16 cellular contexts compared by ENCODE assay signal in the genomic region with DNA sequence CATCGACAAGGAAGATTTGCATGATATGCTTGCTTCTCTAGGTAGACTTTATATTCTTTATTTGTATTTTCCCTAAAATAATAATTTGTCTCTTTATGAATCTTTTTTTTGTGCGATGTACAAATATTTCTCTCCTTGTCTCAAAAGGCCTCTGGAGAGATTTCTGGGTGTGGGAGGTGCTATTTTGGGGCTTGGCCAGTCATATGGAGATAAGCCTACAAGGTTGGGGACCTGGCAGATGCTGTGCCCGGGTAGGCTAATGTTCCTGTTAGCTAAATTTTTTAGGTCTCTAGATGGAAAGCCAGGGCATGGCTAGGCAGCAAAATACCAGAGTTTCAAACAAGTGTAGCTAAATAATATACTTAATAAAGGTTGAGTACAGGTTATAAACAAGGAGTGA. TPM values are rescaled to one million over a fixed set of nuclear protein-coding genes. Genes with fewer than 3 reads are reported as not detected.
DNase-seq lines count a peak whose midpoint lies in the region; ATAC-seq and TF ChIP-seq lines count a peak whose summit lies in the region.
"Had no signal": no experiment of that assay in that cellular context is flagged by ENCODE, and none has a peak within 500 bp of the region (broad histone marks: within the 10 kb centered on the region; RNA-seq: fewer than 3 reads in every experiment).

No MANE protein-coding gene starts in this region.

- no peaks in the 10 kb centered on the region for H3K27me3 ChIP-seq in CD4-positive, alpha-beta T cell (ENCODE audit: control insufficient read depth, insufficient read depth, low read length)

- H3K9me3 Mint-ChIP-seq in activated CD4-positive, alpha-beta memory T cell treated with anti-CD3 and anti-CD28 coated beads for 36 hours = no peaks in the 10 kb centered on the region
- no peaks in the 10 kb centered on the region for H3K9me3 Mint-ChIP-seq in activated CD4-positive, alpha-beta memory T cell treated with anti-CD3 and anti-CD28 coated beads, Interleukin-2, amount 10 ng/mL, durations not matched to agents 7 days and 5 days
- H3K9me3 Mint-ChIP-seq in CD4-positive, alpha-beta T cell = no peaks in the 10 kb centered on the region
- H3K9me3 Mint-ChIP-seq in activated T-helper 17 cell treated with anti-CD3 and anti-CD28 coated beads, Interleukin-2, amount 50 U/mL, for 72 hours = no peaks in the 10 kb centered on the region
- no peaks in the 10 kb centered on the region for H3K9me3 Mint-ChIP-seq in naive B cell
- H3K9me3 Mint-ChIP-seq: CD14-positive monocyte had no signal

- CTCF ChIA-PET in activated CD4-positive, alpha-beta memory T cell treated with anti-CD3 and anti-CD28 coated beads for 36 hours (lab: Charles Lee) = interaction anchor here (14.6 kb wide), 1 partner anchor 392 kb away, joined by 275 read pairs; no protein-coding TSS in a partner anchor
- CTCF ChIA-PET in activated CD4-positive, alpha-beta memory T cell treated with anti-CD3 and anti-CD28 coated beads, Interleukin-2, amount 10 ng/mL, durations not matched to agents 7 days and 5 days (lab: Charles Lee) = interaction anchor here (3.0 kb wide), 1 partner anchor 24 kb away, joined by 12 read pairs; no protein-coding TSS in a partner anchor
- CTCF ChIA-PET in CD4-positive, alpha-beta T cell (lab: Charles Lee) = interaction anchor here (1.4 to 1.8 kb wide), 2 partner anchors 9 to 393 kb away, joined by 3 to 4 read pairs; no protein-coding TSS in a partner anchor

- peak overlapping the region; percentile 64 for H3K27ac Mint-ChIP-seq in activated CD4-positive, alpha-beta memory T cell treated with anti-CD3 and anti-CD28 coated beads for 36 hours
- H3K27ac Mint-ChIP-seq in activated CD4-positive, alpha-beta memory T cell treated with anti-CD3 and anti-CD28 coated beads, Interleukin-2, amount 10 ng/mL, durations not matched to agents 7 days and 5 days = no peak overlapping the region
- H3K27ac Mint-ChIP-seq in CD4-positive, alpha-beta T cell = peak overlapping the region; percentile 86
- H3K27ac Mint-ChIP-seq in activated T-helper 17 cell treated with anti-CD3 and anti-CD28 coated beads, Interleukin-2, amount 50 U/mL, for 72 hours = peak overlapping the region; percentile 87
- H3K27ac Mint-ChIP-seq in naive B cell = peak overlapping the region in 4 of 6 donors; percentile 52 to 95 (median 74)

- intact Hi-C loops in activated CD4-positive, alpha-beta memory T cell treated with anti-CD3 and anti-CD28 coated beads for 36 hours (cut with micrococcal nuclease) = no loop called here
- intact Hi-C loops in CD4-positive, alpha-beta T cell (cut with DNase I, micrococcal nuclease) = no loop called here

- H3K36me3 Mint-ChIP-seq in activated CD4-positive, alpha-beta memory T cell treated with anti-CD3 and anti-CD28 coated beads for 36 hours = peaks cover 23% of the 10 kb centered on the region
- peaks cover 65% of the 10 kb centered on the region for H3K36me3 Mint-ChIP-seq in activated CD4-positive, alpha-beta memory T cell treated with anti-CD3 and anti-CD28 coated beads, Interleukin-2, amount 10 ng/mL, durations not matched to agents 7 days and 5 days (ENCODE audit: low read depth)
- peaks cover 60% of the 10 kb centered on the region for H3K36me3 Mint-ChIP-seq in CD4-positive, alpha-beta T cell (ENCODE audit: low read depth)
- peaks cover 62% of the 10 kb centered on the region for H3K36me3 Mint-ChIP-seq in activated T-helper 17 cell treated with anti-CD3 and anti-CD28 coated beads, Interleukin-2, amount 50 U/mL, for 72 hours (ENCODE audit: low read depth)
- H3K36me3 Mint-ChIP-seq in naive B cell = peaks cover 18 to 21% of the 10 kb centered on the region in 2 donors

- no peak overlapping the region for H3K27ac ChIP-seq in CD4-positive, alpha-beta T cell (ENCODE audit: low read depth, low read length)

- POLR2A ChIA-PET in activated CD4-positive, alpha-beta memory T cell treated with anti-CD3 and anti-CD28 coated beads for 36 hours (lab: Charles Lee) = no interaction called here
- POLR2A ChIA-PET in activated CD4-positive, alpha-beta memory T cell treated with anti-CD3 and anti-CD28 coated beads, Interleukin-2, amount 10 ng/mL, durations not matched to agents 7 days and 5 days (lab: Charles Lee) = no interaction called here
- POLR2A ChIA-PET in CD4-positive, alpha-beta T cell (lab: Charles Lee) = no interaction called here

- H3K4me3 Mint-ChIP-seq in activated CD4-positive, alpha-beta memory T cell treated with anti-CD3 and anti-CD28 coated beads for 36 hours = no peak overlapping the region
- no peak overlapping the region for H3K4me3 Mint-ChIP-seq in activated CD4-positive, alpha-beta memory T cell treated with anti-CD3 and anti-CD28 coated beads, Interleukin-2, amount 10 ng/mL, durations not matched to agents 7 days and 5 days
- H3K4me3 Mint-ChIP-seq in CD4-positive, alpha-beta T cell = no peak overlapping the region
- no peak overlapping the region for H3K4me3 Mint-ChIP-seq in activated T-helper 17 cell treated with anti-CD3 and anti-CD28 coated beads, Interleukin-2, amount 50 U/mL, for 72 hours
- H3K4me3 Mint-ChIP-seq in naive B cell = no peak overlapping the region
- H3K4me3 Mint-ChIP-seq: CD14-positive monocyte had no signal

- no peak for DNase-seq in activated CD4-positive, alpha-beta memory T cell treated with anti-CD3 and anti-CD28 coated beads for 36 hours
- no peak for DNase-seq in activated CD4-positive, alpha-beta memory T cell treated with anti-CD3 and anti-CD28 coated beads, Interleukin-2, amount 10 ng/mL, durations not matched to agents 7 days and 5 days
- DNase-seq in CD4-positive, alpha-beta T cell = no peak
- DNase-seq in naive B cell (no peak), NCI-H2171 (lab: John Stamatoyannopoulos, UW) (no peak), nucleus accumbens (lab: John Stamatoyannopoulos, UW) (no peak), NCI-H748 (lab: John Stamatoyannopoulos, UW; ENCODE audit: unreplicated experiment) (no peak)
- DNase-seq: EL, Karpas-422, MM.1S, NCI-H1105, NCI-H1694 treated with DMSO at 0.1 percent for 48 hours, NCI-H446, NCI-H774 had no signal

- ATAC-seq in CD4-positive, alpha-beta T cell (ENCODE audit: poor library complexity) = no peak
- peak; percentile 56 for ATAC-seq in activated T-helper 17 cell treated with anti-CD3 and anti-CD28 coated beads, Interleukin-2, amount 50 U/mL, for 72 hours (replicated peaks)
- ATAC-seq in naive B cell (ENCODE audit: low read depth in 2 of 2) = no peak

- no peak for TF ChIP-seq CTCF in CD4-positive, alpha-beta T cell (IDR thresholded peaks at IDR 0.05)

- H3K27me3 Mint-ChIP-seq in activated CD4-positive, alpha-beta memory T cell treated with anti-CD3 and anti-CD28 coated beads for 36 hours = no peaks in the 10 kb centered on the region
- H3K27me3 Mint-ChIP-seq in activated CD4-positive, alpha-beta memory T cell treated with anti-CD3 and anti-CD28 coated beads, Interleukin-2, amount 10 ng/mL, durations not matched to agents 7 days and 5 days = no peaks in the 10 kb centered on the region
- no peaks in the 10 kb centered on the region for H3K27me3 Mint-ChIP-seq in CD4-positive, alpha-beta T cell
- no peaks in the 10 kb centered on the region for H3K27me3 Mint-ChIP-seq in activated T-helper 17 cell treated with anti-CD3 and anti-CD28 coated beads, Interleukin-2, amount 50 U/mL, for 72 hours
- no peaks in the 10 kb centered on the region for H3K27me3 Mint-ChIP-seq in naive B cell

- H3K9me3 ChIP-seq in CD4-positive, alpha-beta T cell (ENCODE audit: control insufficient read depth, low read length) = no peaks in the 10 kb centered on the region

- H3K4me1 Mint-ChIP-seq in activated CD4-positive, alpha-beta memory T cell treated with anti-CD3 and anti-CD28 coated beads for 36 hours (ENCODE audit: low read depth) = peaks cover 57% of the 10 kb centered on the region
- peaks cover 33% of the 10 kb centered on the region for H3K4me1 Mint-ChIP-seq in activated CD4-positive, alpha-beta memory T cell treated with anti-CD3 and anti-CD28 coated beads, Interleukin-2, amount 10 ng/mL, durations not matched to agents 7 days and 5 days
- peaks cover 43% of the 10 kb centered on the region for H3K4me1 Mint-ChIP-seq in CD4-positive, alpha-beta T cell (ENCODE audit: low read depth)
- peaks cover 39% of the 10 kb centered on the region for H3K4me1 Mint-ChIP-seq in activated T-helper 17 cell treated with anti-CD3 and anti-CD28 coated beads, Interleukin-2, amount 50 U/mL, for 72 hours
- peaks cover 38 to 48% (median 46%) of the 10 kb centered on the region in 3 donors for H3K4me1 Mint-ChIP-seq in naive B cell

RNA-seq across cellular contexts. Expression of a gene that starts 11.1 kb away (rescaled TPM):
- total RNA-seq in activated CD4-positive, alpha-beta memory T cell treated with anti-CD3 and anti-CD28 coated beads for 36 hours = 100 to 1,000 TPM; 335 to 339 TPM
- total RNA-seq in activated CD4-positive, alpha-beta memory T cell treated with anti-CD3 and anti-CD28 coated beads, Interleukin-2, amount 10 ng/mL, durations not matched to agents 7 days and 5 days = 100 to 1,000 TPM; 371 to 378 TPM
- 100 to 1,000 TPM; 128 to 133 TPM for total RNA-seq in CD4-positive, alpha-beta T cell
- total RNA-seq in activated T-helper 17 cell treated with anti-CD3 and anti-CD28 coated beads, Interleukin-2, amount 50 U/mL, for 72 hours = 100 to 1,000 TPM; 206 to 271 TPM
- polyA plus RNA-seq in naive B cell (ENCODE audit: low read depth in 6 of 6) = 100 to 1,000 TPM; 574 to 848 (median 647) TPM

RNA-seq across cellular contexts. Expression of a gene that starts 25.4 kb away (rescaled TPM):
- 100 to 1,000 TPM; 538 to 542 TPM for total RNA-seq in activated CD4-positive, alpha-beta memory T cell treated with anti-CD3 and anti-CD28 coated beads for 36 hours
- 1,000 to 10,000 TPM; 1,118 to 1,119 TPM for total RNA-seq in activated CD4-positive, alpha-beta memory T cell treated with anti-CD3 and anti-CD28 coated beads, Interleukin-2, amount 10 ng/mL, durations not matched to agents 7 days and 5 days
- 100 to 1,000 TPM; 188 to 190 TPM for total RNA-seq in CD4-positive, alpha-beta T cell
- total RNA-seq in activated T-helper 17 cell treated with anti-CD3 and anti-CD28 coated beads, Interleukin-2, amount 50 U/mL, for 72 hours = 100 to 1,000 TPM; 392 to 483 TPM
- 1,000 to 10,000 TPM; 1,232 to 1,667 (median 1,472) TPM for polyA plus RNA-seq in naive B cell (ENCODE audit: low read depth in 6 of 6)

RNA-seq across cellular contexts. Expression of a gene that starts 53.3 kb away (rescaled TPM):
- 1 to 10 TPM in 1 of 2 experiments, under 1 TPM in 1; 0.90 to 1.2 TPM for total RNA-seq in activated CD4-positive, alpha-beta memory T cell treated with anti-CD3 and anti-CD28 coated beads for 36 hours
- total RNA-seq in activated CD4-positive, alpha-beta memory T cell treated with anti-CD3 and anti-CD28 coated beads, Interleukin-2, amount 10 ng/mL, durations not matched to agents 7 days and 5 days = 1 to 10 TPM; 1.7 to 2.4 TPM
- 1 to 10 TPM in 1 of 2 experiments, under 1 TPM in 1; 0.74 to 1.5 TPM for total RNA-seq in CD4-positive, alpha-beta T cell
- total RNA-seq in activated T-helper 17 cell treated with anti-CD3 and anti-CD28 coated beads, Interleukin-2, amount 50 U/mL, for 72 hours = 1 to 10 TPM in 1 of 2 donors, under 1 TPM in 1; 0.52 to 2.0 TPM
- polyA plus RNA-seq in naive B cell (ENCODE audit: low read depth in 6 of 6) = 1 to 10 TPM in 2 of 6 donors, under 1 TPM in 3, not detected in 1; 0.08 to 1.5 (median 0.85) TPM
